In the genomic region with DNA sequence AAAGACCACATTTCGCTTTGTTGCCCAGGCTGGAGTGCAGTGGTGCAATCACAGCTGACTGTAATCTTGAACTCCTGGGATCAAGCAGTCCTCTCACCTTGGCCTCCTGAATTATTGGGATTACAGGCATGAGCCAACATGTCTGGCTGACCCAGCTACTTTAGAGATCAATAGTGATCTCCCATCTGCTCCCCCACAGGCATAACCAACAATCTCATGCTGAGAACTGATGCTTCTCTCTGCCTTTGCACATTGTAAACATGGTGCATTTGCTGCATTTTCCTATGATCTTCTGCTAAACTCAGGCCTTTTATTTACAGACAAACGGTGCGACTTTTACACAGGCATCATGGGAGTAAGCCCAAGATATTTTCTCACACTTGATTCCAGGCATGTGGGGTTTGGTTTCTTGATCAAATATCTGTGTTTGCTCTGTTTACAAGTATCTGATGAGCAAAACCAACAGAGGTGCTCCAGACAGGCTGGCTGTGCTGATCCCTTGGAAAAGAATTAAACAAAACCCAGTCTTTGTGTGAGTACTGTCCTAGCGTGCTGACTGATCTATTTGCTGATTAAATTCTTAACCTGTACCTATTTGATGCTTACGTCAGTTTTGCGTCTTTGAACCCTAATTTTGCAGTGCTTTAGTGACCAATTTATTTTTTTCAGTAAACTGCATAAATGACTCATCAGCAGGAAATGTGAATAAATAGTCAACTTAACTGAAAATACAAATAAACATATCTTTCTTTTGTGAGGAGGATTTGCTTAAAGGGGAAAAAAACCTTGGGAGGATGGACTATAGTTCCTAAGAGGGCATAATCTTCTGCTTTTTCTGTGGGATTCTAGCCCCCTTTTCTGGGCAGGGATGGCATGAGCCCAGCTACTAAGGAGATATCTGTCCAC, we compare ENCODE assay signal across 10 cellular contexts.
A peak's percentile ranks its signal among the peaks of the same experiment; 100 is the strongest.
DNase-seq lines count a peak whose midpoint lies in the region; ATAC-seq, FAIRE-seq and TF ChIP-seq lines count a peak whose summit lies in the region.
"Had no signal": no experiment of that assay in that cellular context is flagged by ENCODE, and none has a peak within 500 bp of the region (broad histone marks: within the 10 kb centered on the region; RNA-seq: fewer than 3 reads in every experiment).

No MANE protein-coding gene starts in this region.

- H3K4me1 ChIP-seq in DOHH2 (ENCODE audit: control insufficient read depth, low read length) (peaks cover 61% of the 10 kb centered on the region), left lung (peaks cover 3 to 4% of the 10 kb centered on the region in 2 donors), left ventricle myocardium inferior (peaks cover 3% of the 10 kb centered on the region), upper lobe of right lung (peaks cover 4% of the 10 kb centered on the region)

- H3K9me3 ChIP-seq in DOHH2 (ENCODE audit: control insufficient read depth, insufficient read depth, low read length): peaks cover 8% of the 10 kb centered on the region
- H3K9me3 ChIP-seq in left lung: no peaks in the 10 kb centered on the region
- H3K9me3 ChIP-seq in left ventricle myocardium inferior (replicated peaks): no peaks in the 10 kb centered on the region
- H3K9me3 ChIP-seq in upper lobe of right lung: no peaks in the 10 kb centered on the region

- intact Hi-C loops in left lung (cut with DNase I) (no loop called here), left ventricle myocardium inferior (cut with micrococcal nuclease) (no loop called here), upper lobe of right lung (cut with DNase I) (no loop called here)

- H3K4me2 ChIP-seq in DOHH2 (ENCODE audit: low read length): peak overlapping the region; percentile 85

- H3K4me3 ChIP-seq in DOHH2 (ENCODE audit: low read length) (peak overlapping the region; percentile 68), left lung (no peak overlapping the region), left ventricle myocardium inferior (no peak overlapping the region), upper lobe of right lung (no peak overlapping the region)

- no peaks in the 10 kb centered on the region for H3K9me2 ChIP-seq in DOHH2 (replicated peaks; ENCODE audit: control insufficient read depth, low read length)

- DNase-seq in HTR-8/SVneo (ENCODE audit: insufficient read length, low spot score) (peak; percentile 14), left lung (no peak), left ventricle myocardium inferior (no peak), upper lobe of right lung (no peak), RKO (ENCODE audit: low spot score) (no peak)
- DNase-seq: H9 had no signal

- H3K36me3 ChIP-seq in DOHH2 (ENCODE audit: control insufficient read depth, low read length) (peaks cover 4% of the 10 kb centered on the region; the same call in 1 of the 2 replicates), left lung (no peaks in the 10 kb centered on the region), left ventricle myocardium inferior (no peaks in the 10 kb centered on the region), upper lobe of right lung (no peaks in the 10 kb centered on the region)

- H3K79me2 ChIP-seq in DOHH2 (ENCODE audit: control insufficient read depth, low read length): 0 out of 2 replicates have a peak, but pooled peaks cover 3% of the 10 kb centered on the region

- no peak for TF ChIP-seq CTCF in DOHH2 (IDR thresholded peaks at IDR 0.05; ENCODE audit: low read depth, low read length, poor library complexity, severe bottlenecking)
- TF ChIP-seq CTCF in VCaP (conservative IDR thresholded peaks at IDR 0.05): no peak
- TF ChIP-seq CTCF in left lung (IDR thresholded peaks at IDR 0.05): no peak
- no peak for TF ChIP-seq CTCF in left ventricle myocardium inferior (IDR thresholded peaks at IDR 0.05; ENCODE audit: borderline replicate concordance)
- no peak for TF ChIP-seq CTCF in upper lobe of right lung (IDR thresholded peaks at IDR 0.05)

- H3K27me3 ChIP-seq in DOHH2 (ENCODE audit: control insufficient read depth, low read length): no peaks in the 10 kb centered on the region
- H3K27me3 ChIP-seq in left lung: no peaks in the 10 kb centered on the region
- H3K27me3 ChIP-seq in left ventricle myocardium inferior (ENCODE audit: low read depth): no peaks in the 10 kb centered on the region
- no peaks in the 10 kb centered on the region for H3K27me3 ChIP-seq in upper lobe of right lung

- H3K27ac ChIP-seq in DOHH2 (ENCODE audit: low read depth, low read length) (peak overlapping the region; percentile 96), VCaP (peak overlapping the region; percentile 59), left lung (no peak overlapping the region), left ventricle myocardium inferior (replicated peaks) (no peak overlapping the region), upper lobe of right lung (no peak overlapping the region)

- ATAC-seq in left lung (peak; percentile 42), upper lobe of right lung (no peak), GM21528 (IDR thresholded peaks at IDR 0.05; ENCODE audit: low FRiP score, unreplicated experiment) (no peak)

- H4K20me1 ChIP-seq in DOHH2 (ENCODE audit: control insufficient read depth, insufficient read depth, low read depth, low read length): no peaks in the 10 kb centered on the region

- FAIRE-seq in HTR-8/SVneo (lab: Jason Lieb, UNC): peak; percentile 28
- FAIRE-seq: endometrium had no signal

- H3F3A ChIP-seq in DOHH2 (ENCODE audit: control insufficient read depth, insufficient read depth): peaks cover 19% of the 10 kb centered on the region

Comparison
In these comparisons a context has a peak if more than half of its experiments do, and no peak if none do; other contexts are left out.
1. H3K27ac ChIP-seq: peak in DOHH2 (single experiment) and VCaP (single experiment); none in left lung (0 of 2), left ventricle myocardium inferior (single experiment) and upper lobe of right lung (single experiment).